Comparison of ENCODE assay signal across 32 cellular contexts in the genomic region with DNA sequence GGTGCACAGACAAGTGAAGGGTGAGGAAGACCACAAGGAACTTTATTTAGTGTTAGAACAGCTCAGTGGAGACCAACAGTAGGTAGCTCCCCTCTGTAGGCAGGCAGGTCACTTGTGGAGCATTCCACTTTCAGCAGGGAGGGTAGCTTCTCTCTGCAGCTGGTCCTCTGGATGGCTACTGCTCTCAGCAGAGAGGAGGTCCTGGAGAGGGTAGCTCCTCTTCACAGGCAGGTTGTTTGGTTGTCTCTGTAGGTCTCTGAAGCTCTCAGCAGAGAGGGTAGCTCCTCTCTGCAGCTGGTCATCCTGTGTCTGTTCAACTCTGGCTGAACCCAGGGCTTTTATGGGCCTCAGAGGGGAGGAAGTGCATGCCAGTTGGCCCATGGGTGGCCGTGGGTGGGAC. TPM values are rescaled to one million over a fixed set of nuclear protein-coding genes. Genes with fewer than 3 reads are reported as not detected.
"Had no signal": no experiment of that assay in that cellular context is flagged by ENCODE, and none has a peak within 500 bp of the region (broad histone marks: within the 10 kb centered on the region; RNA-seq: fewer than 3 reads in every experiment).

No MANE protein-coding gene starts in this region.

- H3K4me1 ChIP-seq: stomach, suprapubic skin, testis, thyroid gland, tibial artery, tibial nerve, transverse colon, upper lobe of left lung, upper lobe of right lung, uterus, vagina had no signal

- H3K9me3 ChIP-seq: testis, thoracic aorta, thyroid gland, upper lobe of right lung, uterus, vagina had no signal

- FAIRE-seq: urothelium cell line had no signal

- ATAC-seq: stimulated activated effector memory CD8-positive, alpha-beta T cell treated with anti-CD3 and anti-CD28 coated beads, Interleukin-12 subunit alpha, Interleukin-12 subunit beta, amount 100 ng/mL, for 72 hours; stimulated activated memory B cell treated with anti-CD40 and anti-IgM and Interleukin-4, amounts not matched to agents 10 μg/mL and 1 μg/mL and 100 μg/mL, for 72 hours; stimulated activated naive B cell treated with anti-CD40 and anti-IgM and Interleukin-4, amounts not matched to agents 10 μg/mL and 1 μg/mL and 100 μg/mL, for 72 hours; stimulated activated naive CD8-positive, alpha-beta T cell treated with anti-CD3 and anti-CD28 coated beads, Interleukin-15, amount 100 ng/mL, for 72 hours; stimulated activated naive CD8-positive, alpha-beta T cell treated with anti-CD3 and anti-CD28 coated beads, Interleukin-15, Interleukin-2, amounts not matched to agents 100 U/mL and 50 U/mL, for 24 hours; upper lobe of right lung had no signal

- H3K4me3 ChIP-seq: stomach, suprapubic skin, testis, thoracic aorta, thyroid gland, tibial artery, tibial nerve, transverse colon, upper lobe of left lung, upper lobe of right lung, uterus, vagina had no signal

- H3K27me3 ChIP-seq: stomach, suprapubic skin, testis, thyroid gland, tibial artery, tibial nerve, transverse colon, upper lobe of left lung, upper lobe of right lung, uterus, vagina had no signal

- H3K27ac ChIP-seq: stomach, suprapubic skin, testis, thoracic aorta, thyroid gland, tibial artery, tibial nerve, transverse colon, upper lobe of left lung, upper lobe of right lung, uterus, vagina had no signal

- DNase-seq: stimulated activated CD4-positive, alpha-beta T cell treated with anti-CD3 and anti-CD28 coated beads, Interleukin-2, amount 100 ng/mL, for 48 hours; stimulated activated CD4-positive, alpha-beta T cell treated with anti-CD3 and anti-CD28 coated beads, Interleukin-4, amount 100 ng/mL, for 1 hour; stimulated activated CD4-positive, alpha-beta T cell treated with anti-CD3 and anti-CD28 coated beads, Interleukin-4, amount 100 ng/mL, for 24 hours; stimulated activated CD4-positive, alpha-beta T cell treated with anti-CD3 and anti-CD28 coated beads, Interleukin-4, amount 100 ng/mL, for 4 hours; stimulated activated CD8-positive, alpha-beta memory T cell treated with anti-CD3 and anti-CD28 coated beads, Interleukin-4, amount 100 ng/mL, for 48 hours; stimulated activated naive B cell treated with anti-CD40 and anti-IgM and Interleukin-4, amounts not matched to agents 10 μg/mL and 1 μg/mL and 100 μg/mL, for 72 hours; stimulated activated naive CD4-positive, alpha-beta T cell; stimulated activated naive CD4-positive, alpha-beta T cell treated with Interleukin-2 at 50 U/mL for 16 hours; stimulated activated naive CD8-positive, alpha-beta T cell treated with anti-CD3 and anti-CD28 coated beads, Interleukin-15, amount 100 ng/mL, for 72 hours; stimulated activated naive CD8-positive, alpha-beta T cell treated with anti-CD3 and anti-CD28 coated beads, Interleukin-15, Interleukin-2, amounts not matched to agents 100 U/mL and 50 U/mL, for 24 hours; stomach; substantia nigra; testis; thyroid gland; tibial artery; transverse colon; trophoblast cell; upper lobe of right lung; uterus had no signal

- H3K36me3 ChIP-seq: stomach, suprapubic skin, thoracic aorta, thyroid gland, tibial artery, tibial nerve, transverse colon, upper lobe of left lung, upper lobe of right lung, uterus, vagina had no signal

RNA-seq across cellular contexts. Expression of a gene that starts 6.5 kb away (rescaled TPM):
- total RNA-seq: stomach, subcutaneous adipose tissue, suprapubic skin, thoracic aorta, thyroid gland, tibial nerve, transverse colon, upper lobe of right lung, ureter, uterus, vagina had no signal
- polyA plus RNA-seq: stomach, thymus, urinary bladder had no signal

RNA-seq across cellular contexts. Expression of a gene that starts 32.1 kb away (rescaled TPM):
- total RNA-seq: stomach, subcutaneous adipose tissue, suprapubic skin, temporal lobe, testis, thoracic aorta, thyroid gland, tibial nerve, transverse colon, upper lobe of left lung, upper lobe of right lung, ureter, urinary bladder, uterus, vagina had no signal
- polyA plus RNA-seq: stomach, urinary bladder had no signal

RNA-seq across cellular contexts. Expression of a gene that starts 53.1 kb away (rescaled TPM):
- total RNA-seq: stomach, subcutaneous adipose tissue, suprapubic skin, temporal lobe, testis, thoracic aorta, thyroid gland, tibial nerve, transverse colon, upper lobe of left lung, upper lobe of right lung, ureter, urinary bladder, uterus, vagina had no signal
- polyA plus RNA-seq: stomach, urinary bladder had no signal
